ENCODE assay signal across 3 cellular contexts in the genomic region with DNA sequence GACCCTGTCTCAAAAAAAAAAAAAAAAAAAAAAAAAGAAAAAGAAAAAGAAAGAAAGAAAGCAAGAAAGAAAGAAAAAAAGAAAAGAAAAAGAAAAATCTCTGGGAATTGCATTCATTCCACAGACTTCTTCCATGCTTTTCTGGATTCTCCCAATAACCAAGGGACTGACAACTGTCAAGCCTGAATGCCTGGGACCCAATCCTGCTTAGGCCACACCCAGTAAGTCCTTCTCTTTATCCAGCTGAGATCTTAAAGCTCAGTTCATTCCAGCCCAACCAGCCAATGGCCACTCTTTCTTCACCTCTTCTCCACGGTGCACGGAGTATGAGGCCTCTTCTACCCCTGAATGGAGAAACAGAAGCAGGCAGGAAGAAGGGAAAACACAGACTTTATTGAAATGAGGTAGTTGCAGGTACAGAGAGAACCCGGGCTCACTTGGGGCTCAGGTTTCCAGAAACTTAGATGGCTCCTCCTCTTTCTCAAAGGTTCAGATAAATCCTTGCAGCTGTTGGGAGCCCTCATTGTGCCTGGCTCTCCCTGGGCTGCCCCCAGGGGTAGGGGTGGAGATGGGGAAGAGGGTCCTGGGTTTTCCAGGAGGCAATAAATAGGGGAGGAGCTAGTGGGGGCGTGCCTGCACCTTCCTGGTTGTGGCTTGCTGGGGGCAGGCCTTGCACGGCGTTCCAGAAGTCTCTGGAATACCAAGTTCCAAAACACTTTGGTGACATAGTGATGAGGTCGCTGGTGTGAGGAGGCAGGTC.
TF ChIP-seq lines count a peak whose summit lies in the region.

No MANE protein-coding gene starts in this region.

TF ChIP-seq in HEK293, 187 proteins besides CTCF, POLR2A, EP300 and RAD21:
- peak; percentile 35 for TF ChIP-seq KLF1 (tag by site-specific recombination; IDR thresholded peaks at IDR 0.05)
- TF ChIP-seq ZNF366 (tag by site-specific recombination; conservative IDR thresholded peaks at IDR 0.05) = peak; percentile 64
- peak; percentile 47; the same call in 1 of the 2 replicates for TF ChIP-seq ZNF223 (tag by site-specific recombination; IDR thresholded peaks at IDR 0.05)
- 0 out of 2 replicates have a peak, but pooled peaks have one; percentile 4 for TF ChIP-seq IKZF3 (tag by site-specific recombination; IDR thresholded peaks at IDR 0.05)
- TF ChIP-seq, protein P1, sequence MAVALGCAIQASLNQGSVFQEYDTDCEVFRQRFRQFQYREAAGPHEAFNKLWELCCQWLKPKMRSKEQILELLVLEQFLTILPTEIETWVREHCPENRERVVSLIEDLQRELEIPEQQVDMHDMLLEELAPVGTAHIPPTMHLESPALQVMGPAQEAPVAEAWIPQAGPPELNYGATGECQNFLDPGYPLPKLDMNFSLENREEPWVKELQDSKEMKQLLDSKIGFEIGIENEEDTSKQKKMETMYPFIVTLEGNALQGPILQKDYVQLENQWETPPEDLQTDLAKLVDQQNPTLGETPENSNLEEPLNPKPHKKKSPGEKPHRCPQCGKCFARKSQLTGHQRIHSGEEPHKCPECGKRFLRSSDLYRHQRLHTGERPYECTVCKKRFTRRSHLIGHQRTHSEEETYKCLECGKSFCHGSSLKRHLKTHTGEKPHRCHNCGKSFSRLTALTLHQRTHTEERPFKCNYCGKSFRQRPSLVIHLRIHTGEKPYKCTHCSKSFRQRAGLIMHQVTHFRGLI (tag by site-specific recombination; IDR thresholded peaks at IDR 0.05) = peak; percentile 85; the same call in 1 of the 2 replicates
- TF ChIP-seq, protein P2, sequence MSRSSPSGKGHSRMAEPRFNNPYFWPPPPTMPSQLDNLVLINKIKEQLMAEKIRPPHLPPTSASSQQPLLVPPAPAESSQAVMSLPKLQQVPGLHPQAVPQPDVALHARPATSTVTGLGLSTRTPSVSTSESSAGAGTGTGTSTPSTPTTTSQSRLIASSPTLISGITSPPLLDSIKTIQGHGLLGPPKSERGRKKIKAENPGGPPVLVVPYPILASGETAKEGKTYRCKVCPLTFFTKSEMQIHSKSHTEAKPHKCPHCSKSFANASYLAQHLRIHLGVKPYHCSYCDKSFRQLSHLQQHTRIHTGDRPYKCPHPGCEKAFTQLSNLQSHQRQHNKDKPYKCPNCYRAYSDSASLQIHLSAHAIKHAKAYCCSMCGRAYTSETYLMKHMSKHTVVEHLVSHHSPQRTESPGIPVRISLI (tag by site-specific recombination; IDR thresholded peaks at IDR 0.05) = peak; percentile 93
- no peak for TF ChIP-seq ZBTB1 (tag by site-specific recombination; IDR thresholded peaks at IDR 0.05)
- peak; percentile 48; the same call in 1 of the 2 replicates for TF ChIP-seq KLF10 (tag by site-specific recombination; IDR thresholded peaks at IDR 0.05)
- TF ChIP-seq, protein P3, sequence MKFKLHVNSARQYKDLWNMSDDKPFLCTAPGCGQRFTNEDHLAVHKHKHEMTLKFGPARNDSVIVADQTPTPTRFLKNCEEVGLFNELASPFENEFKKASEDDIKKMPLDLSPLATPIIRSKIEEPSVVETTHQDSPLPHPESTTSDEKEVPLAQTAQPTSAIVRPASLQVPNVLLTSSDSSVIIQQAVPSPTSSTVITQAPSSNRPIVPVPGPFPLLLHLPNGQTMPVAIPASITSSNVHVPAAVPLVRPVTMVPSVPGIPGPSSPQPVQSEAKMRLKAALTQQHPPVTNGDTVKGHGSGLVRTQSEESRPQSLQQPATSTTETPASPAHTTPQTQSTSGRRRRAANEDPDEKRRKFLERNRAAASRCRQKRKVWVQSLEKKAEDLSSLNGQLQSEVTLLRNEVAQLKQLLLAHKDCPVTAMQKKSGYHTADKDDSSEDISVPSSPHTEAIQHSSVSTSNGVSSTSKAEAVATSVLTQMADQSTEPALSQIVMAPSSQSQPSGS (tag by site-specific recombination; IDR thresholded peaks at IDR 0.05; ENCODE audit: low read depth) = peak; percentile 31; the same call in 1 of the 2 replicates
- TF ChIP-seq ZNF335 (tag by site-specific recombination; conservative IDR thresholded peaks at IDR 0.05) = peak; percentile 13; the same call in 1 of the 2 replicates
- 0 out of 2 replicates have a peak, but pooled peaks have one; percentile 20 for TF ChIP-seq ZNF600 (tag by site-specific recombination; IDR thresholded peaks at IDR 0.05)
- TF ChIP-seq ZBTB48 (tag by site-specific recombination; IDR thresholded peaks at IDR 0.05) = no peak
- TF ChIP-seq SP3 (tag by site-specific recombination; IDR thresholded peaks at IDR 0.05) = no peak; the same call in 1 of the 2 replicates
- no peak for TF ChIP-seq ZNF211 (tag by site-specific recombination; IDR thresholded peaks at IDR 0.05; ENCODE audit: low read depth)

TF ChIP-seq in K562, 482 proteins besides CTCF, POLR2A, EP300 and RAD21 (continues in another document):
- TF ChIP-seq DACH1 (IDR thresholded peaks at IDR 0.05; ENCODE audit: partially characterized antibody) = peak; percentile 18
- TF ChIP-seq, protein P4, sequence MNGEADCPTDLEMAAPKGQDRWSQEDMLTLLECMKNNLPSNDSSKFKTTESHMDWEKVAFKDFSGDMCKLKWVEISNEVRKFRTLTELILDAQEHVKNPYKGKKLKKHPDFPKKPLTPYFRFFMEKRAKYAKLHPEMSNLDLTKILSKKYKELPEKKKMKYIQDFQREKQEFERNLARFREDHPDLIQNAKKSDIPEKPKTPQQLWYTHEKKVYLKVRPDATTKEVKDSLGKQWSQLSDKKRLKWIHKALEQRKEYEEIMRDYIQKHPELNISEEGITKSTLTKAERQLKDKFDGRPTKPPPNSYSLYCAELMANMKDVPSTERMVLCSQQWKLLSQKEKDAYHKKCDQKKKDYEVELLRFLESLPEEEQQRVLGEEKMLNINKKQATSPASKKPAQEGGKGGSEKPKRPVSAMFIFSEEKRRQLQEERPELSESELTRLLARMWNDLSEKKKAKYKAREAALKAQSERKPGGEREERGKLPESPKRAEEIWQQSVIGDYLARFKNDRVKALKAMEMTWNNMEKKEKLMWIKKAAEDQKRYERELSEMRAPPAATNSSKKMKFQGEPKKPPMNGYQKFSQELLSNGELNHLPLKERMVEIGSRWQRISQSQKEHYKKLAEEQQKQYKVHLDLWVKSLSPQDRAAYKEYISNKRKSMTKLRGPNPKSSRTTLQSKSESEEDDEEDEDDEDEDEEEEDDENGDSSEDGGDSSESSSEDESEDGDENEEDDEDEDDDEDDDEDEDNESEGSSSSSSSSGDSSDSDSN (IDR thresholded peaks at IDR 0.05; ENCODE audit: borderline replicate concordance in 1 of 2, low read depth in 2 of 2, low read length in 2 of 2) = no peak
- TF ChIP-seq SMARCA5 (IDR thresholded peaks at IDR 0.05) = peak; percentile 18; the same call in 1 of the 2 replicates
- TF ChIP-seq, protein P5, sequence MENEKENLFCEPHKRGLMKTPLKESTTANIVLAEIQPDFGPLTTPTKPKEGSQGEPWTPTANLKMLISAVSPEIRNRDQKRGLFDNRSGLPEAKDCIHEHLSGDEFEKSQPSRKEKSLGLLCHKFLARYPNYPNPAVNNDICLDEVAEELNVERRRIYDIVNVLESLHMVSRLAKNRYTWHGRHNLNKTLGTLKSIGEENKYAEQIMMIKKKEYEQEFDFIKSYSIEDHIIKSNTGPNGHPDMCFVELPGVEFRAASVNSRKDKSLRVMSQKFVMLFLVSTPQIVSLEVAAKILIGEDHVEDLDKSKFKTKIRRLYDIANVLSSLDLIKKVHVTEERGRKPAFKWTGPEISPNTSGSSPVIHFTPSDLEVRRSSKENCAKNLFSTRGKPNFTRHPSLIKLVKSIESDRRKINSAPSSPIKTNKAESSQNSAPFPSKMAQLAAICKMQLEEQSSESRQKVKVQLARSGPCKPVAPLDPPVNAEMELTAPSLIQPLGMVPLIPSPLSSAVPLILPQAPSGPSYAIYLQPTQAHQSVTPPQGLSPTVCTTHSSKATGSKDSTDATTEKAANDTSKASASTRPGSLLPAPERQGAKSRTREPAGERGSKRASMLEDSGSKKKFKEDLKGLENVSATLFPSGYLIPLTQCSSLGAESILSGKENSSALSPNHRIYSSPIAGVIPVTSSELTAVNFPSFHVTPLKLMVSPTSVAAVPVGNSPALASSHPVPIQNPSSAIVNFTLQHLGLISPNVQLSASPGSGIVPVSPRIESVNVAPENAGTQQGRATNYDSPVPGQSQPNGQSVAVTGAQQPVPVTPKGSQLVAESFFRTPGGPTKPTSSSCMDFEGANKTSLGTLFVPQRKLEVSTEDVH (IDR thresholded peaks at IDR 0.05; ENCODE audit: low read depth, partially characterized antibody) = no peak
- TF ChIP-seq, protein P6, sequence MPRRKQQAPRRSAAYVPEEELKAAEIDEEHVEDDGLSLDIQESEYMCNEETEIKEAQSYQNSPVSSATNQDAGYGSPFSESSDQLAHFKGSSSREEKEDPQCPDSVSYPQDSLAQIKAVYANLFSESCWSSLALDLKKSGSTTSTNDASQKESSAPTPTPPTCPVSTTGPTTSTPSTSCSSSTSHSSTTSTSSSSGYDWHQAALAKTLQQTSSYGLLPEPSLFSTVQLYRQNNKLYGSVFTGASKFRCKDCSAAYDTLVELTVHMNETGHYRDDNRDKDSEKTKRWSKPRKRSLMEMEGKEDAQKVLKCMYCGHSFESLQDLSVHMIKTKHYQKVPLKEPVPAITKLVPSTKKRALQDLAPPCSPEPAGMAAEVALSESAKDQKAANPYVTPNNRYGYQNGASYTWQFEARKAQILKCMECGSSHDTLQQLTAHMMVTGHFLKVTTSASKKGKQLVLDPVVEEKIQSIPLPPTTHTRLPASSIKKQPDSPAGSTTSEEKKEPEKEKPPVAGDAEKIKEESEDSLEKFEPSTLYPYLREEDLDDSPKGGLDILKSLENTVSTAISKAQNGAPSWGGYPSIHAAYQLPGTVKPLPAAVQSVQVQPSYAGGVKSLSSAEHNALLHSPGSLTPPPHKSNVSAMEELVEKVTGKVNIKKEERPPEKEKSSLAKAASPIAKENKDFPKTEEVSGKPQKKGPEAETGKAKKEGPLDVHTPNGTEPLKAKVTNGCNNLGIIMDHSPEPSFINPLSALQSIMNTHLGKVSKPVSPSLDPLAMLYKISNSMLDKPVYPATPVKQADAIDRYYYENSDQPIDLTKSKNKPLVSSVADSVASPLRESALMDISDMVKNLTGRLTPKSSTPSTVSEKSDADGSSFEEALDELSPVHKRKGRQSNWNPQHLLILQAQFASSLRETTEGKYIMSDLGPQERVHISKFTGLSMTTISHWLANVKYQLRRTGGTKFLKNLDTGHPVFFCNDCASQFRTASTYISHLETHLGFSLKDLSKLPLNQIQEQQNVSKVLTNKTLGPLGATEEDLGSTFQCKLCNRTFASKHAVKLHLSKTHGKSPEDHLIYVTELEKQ (CRISPR knock-in tag; IDR thresholded peaks at IDR 0.05) = no peak

TF ChIP-seq in SK-N-SH, 30 proteins besides CTCF, POLR2A, EP300 and RAD21:
- TF ChIP-seq, protein P7, sequence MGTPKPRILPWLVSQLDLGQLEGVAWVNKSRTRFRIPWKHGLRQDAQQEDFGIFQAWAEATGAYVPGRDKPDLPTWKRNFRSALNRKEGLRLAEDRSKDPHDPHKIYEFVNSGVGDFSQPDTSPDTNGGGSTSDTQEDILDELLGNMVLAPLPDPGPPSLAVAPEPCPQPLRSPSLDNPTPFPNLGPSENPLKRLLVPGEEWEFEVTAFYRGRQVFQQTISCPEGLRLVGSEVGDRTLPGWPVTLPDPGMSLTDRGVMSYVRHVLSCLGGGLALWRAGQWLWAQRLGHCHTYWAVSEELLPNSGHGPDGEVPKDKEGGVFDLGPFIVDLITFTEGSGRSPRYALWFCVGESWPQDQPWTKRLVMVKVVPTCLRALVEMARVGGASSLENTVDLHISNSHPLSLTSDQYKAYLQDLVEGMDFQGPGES (IDR thresholded peaks at IDR 0.05; ENCODE audit: low read depth, low read length) = no peak
- TF ChIP-seq SIN3A (IDR thresholded peaks at IDR 0.05; ENCODE audit: borderline replicate concordance, low read depth, low read length) = no peak
- TF ChIP-seq FOXM1 (IDR thresholded peaks at IDR 0.05; ENCODE audit: low read depth) = no peak
- no peak for TF ChIP-seq NFIC (IDR thresholded peaks at IDR 0.05; ENCODE audit: borderline replicate concordance)
- TF ChIP-seq NRF1 (IDR thresholded peaks at IDR 0.05; ENCODE audit: low read depth, low read length) = no peak
- no peak for TF ChIP-seq ELF1 (IDR thresholded peaks at IDR 0.05)
TF ChIP-seq in SK-N-SH: peak in this region for 0.
